In genomic region chr6:47741807-47742206, GRCh38 we compare ENCODE assay signal across 10 cellular contexts. TPM values are rescaled to one million over a fixed set of nuclear protein-coding genes. Genes with fewer than 3 reads are reported as not detected.
DNase-seq lines count a peak whose midpoint lies in the region; ATAC-seq and TF ChIP-seq lines count a peak whose summit lies in the region.
"Had no signal": no experiment of that assay in that cellular context is flagged by ENCODE, and none has a peak within 500 bp of the region (broad histone marks: within the 10 kb centered on the region; RNA-seq: fewer than 3 reads in every experiment).

No MANE protein-coding gene starts in this region.

- H3K9me3 Mint-ChIP-seq in activated naive CD8-positive, alpha-beta T cell treated with anti-CD3 and anti-CD28 coated beads for 36 hours, result peaks cover 3% of the 10 kb centered on the region
- H3K9me3 Mint-ChIP-seq in endodermal cell, result peaks cover 7% of the 10 kb centered on the region
- H3K9me3 Mint-ChIP-seq: activated T-helper 2 cell treated with anti-CD3 and anti-CD28 coated beads, Interferon-gamma antibody, Interleukin-2, Interleukin-4, amounts not matched to agents 10 μg/mL and 5 μg/mL and 100 μg/mL, durations not matched to agents 14 hours and 24 hours and 36 hours had no signal

- H3K9ac ChIP-seq in endodermal cell (ENCODE audit: extremely low read depth, low read length, poor library complexity, severe bottlenecking), result no peak overlapping the region

- H3K4me3 ChIP-seq in HEK293 (ENCODE audit: low read depth, low read length) (no peak overlapping the region), endodermal cell (ENCODE audit: low read length) (no peak overlapping the region)
- H3K4me3 ChIP-seq: thyroid gland had no signal

- no peaks in the 10 kb centered on the region for H3K36me3 ChIP-seq in HEK293 (ENCODE audit: control insufficient read depth in 2 of 2, insufficient read depth in 1 of 2, low read length in 2 of 2)
- H3K36me3 ChIP-seq in endodermal cell (ENCODE audit: control insufficient read depth, insufficient read depth, low read length), result no peaks in the 10 kb centered on the region
- H3K36me3 ChIP-seq: thyroid gland had no signal

- H3K4me1 Mint-ChIP-seq in activated naive CD8-positive, alpha-beta T cell treated with anti-CD3 and anti-CD28 coated beads for 36 hours, result peaks cover 7% of the 10 kb centered on the region
- H3K4me1 Mint-ChIP-seq in endodermal cell, result no peaks in the 10 kb centered on the region

- POLR2A ChIA-PET in HEK293 (lab: Yijun Ruan, JAX), result no interaction called here

- H3K27ac Mint-ChIP-seq in activated naive CD8-positive, alpha-beta T cell treated with anti-CD3 and anti-CD28 coated beads for 36 hours, result peak overlapping the region; percentile 70
- no peak overlapping the region for H3K27ac Mint-ChIP-seq in endodermal cell
- H3K27ac Mint-ChIP-seq: activated T-helper 2 cell treated with anti-CD3 and anti-CD28 coated beads, Interferon-gamma antibody, Interleukin-2, Interleukin-4, amounts not matched to agents 10 μg/mL and 5 μg/mL and 100 μg/mL, durations not matched to agents 14 hours and 24 hours and 36 hours had no signal

- H3K27me3 Mint-ChIP-seq in activated naive CD8-positive, alpha-beta T cell treated with anti-CD3 and anti-CD28 coated beads for 36 hours, result no peaks in the 10 kb centered on the region
- H3K27me3 Mint-ChIP-seq in endodermal cell (ENCODE audit: insufficient read depth), result no peaks in the 10 kb centered on the region

- H3K9me3 ChIP-seq in HEK293 (ENCODE audit: control insufficient read depth, insufficient read depth, low read depth, low read length) (no peaks in the 10 kb centered on the region), endodermal cell (ENCODE audit: control insufficient read depth, low read length) (no peaks in the 10 kb centered on the region)
- H3K9me3 ChIP-seq: thyroid gland had no signal

- no peaks in the 10 kb centered on the region for H3K36me3 Mint-ChIP-seq in activated naive CD8-positive, alpha-beta T cell treated with anti-CD3 and anti-CD28 coated beads for 36 hours
- H3K36me3 Mint-ChIP-seq in endodermal cell (ENCODE audit: low read depth), result no peaks in the 10 kb centered on the region

- WGBS in endodermal cell (ENCODE audit: insufficient coverage in 1 of 2, insufficient read length in 1 of 2), 2 experiments, result 88% methylated on average over 2 of the region's 2 CpGs; no CpG with 5 or more reads in 1 of the 2 experiments

- no peak overlapping the region for H3K27ac ChIP-seq in HEK293 (ENCODE audit: extremely low read depth, low read depth, low read length)
- no peak overlapping the region for H3K27ac ChIP-seq in endodermal cell (ENCODE audit: low read depth, low read length)
- H3K27ac ChIP-seq: thyroid gland had no signal

- no peak for ATAC-seq in HG02840 (IDR thresholded peaks at IDR 0.05; ENCODE audit: low FRiP score, unreplicated experiment)

- TF ChIP-seq CTCF in GM13976 (IDR thresholded peaks at IDR 0.05; ENCODE audit: borderline replicate concordance, control extremely low read depth, extremely low read depth, insufficient read depth, missing control alignments) (no peak), HEK293 (tag by site-specific recombination; IDR thresholded peaks at IDR 0.05) (no peak), endodermal cell (conservative IDR thresholded peaks at IDR 0.05) (no peak)

- no peaks in the 10 kb centered on the region for H3K27me3 ChIP-seq in endodermal cell (ENCODE audit: control insufficient read depth, insufficient read depth, low read length, poor library complexity, severe bottlenecking)
- H3K27me3 ChIP-seq: thyroid gland had no signal

- DNase-seq in GM13976 (ENCODE audit: low spot score) (peak; percentile 52), medulla oblongata (ENCODE audit: extremely low spot score) (peak; percentile 11), NCI-H82 (lab: John Stamatoyannopoulos, UW) (no peak), endodermal cell (no peak), GF-D8 (lab: John Stamatoyannopoulos, UW) (no peak)
- no peak for DNase-seq in activated naive CD8-positive, alpha-beta T cell treated with anti-CD3 and anti-CD28 coated beads for 36 hours
- DNase-seq: thyroid gland had no signal

- H3K4me3 Mint-ChIP-seq in activated naive CD8-positive, alpha-beta T cell treated with anti-CD3 and anti-CD28 coated beads for 36 hours, result no peak overlapping the region
- no peak overlapping the region for H3K4me3 Mint-ChIP-seq in endodermal cell

- in situ Hi-C loops in GM13976 (cut with MboI; ENCODE audit: low sequenced_read_pairs, unreplicated experiment), result loop anchor here (25.0 kb wide), 2 partner anchors 105 to 330 kb away; no protein-coding TSS in a partner anchor

- CTCF ChIA-PET in HEK293 (lab: Yijun Ruan, JAX), result interaction anchor here (1.0 to 1.6 kb wide), 4 partner anchors 10 to 110 kb away, joined by 3 to 11 read pairs (median 4); no protein-coding TSS in a partner anchor

- H3K4me1 ChIP-seq in HEK293 (ENCODE audit: control insufficient read depth, insufficient read depth, low read length) (peaks cover 7% of the 10 kb centered on the region; the same call in 1 of the 2 replicates), endodermal cell (ENCODE audit: control insufficient read depth, insufficient read depth, low read length) (no peaks in the 10 kb centered on the region)
- H3K4me1 ChIP-seq: thyroid gland had no signal

TF ChIP-seq in HEK293, 187 proteins besides CTCF, POLR2A, EP300 and RAD21:
- TF ChIP-seq ZNF426 (tag by site-specific recombination; IDR thresholded peaks at IDR 0.05), result no peak
- 0 out of 2 replicates have a peak, but pooled peaks have one; percentile 25 for TF ChIP-seq ZNF366 (tag by site-specific recombination; conservative IDR thresholded peaks at IDR 0.05)
- no peak for TF ChIP-seq ZNF510 (tag by site-specific recombination; IDR thresholded peaks at IDR 0.05; ENCODE audit: insufficient replicate concordance)
- TF ChIP-seq ZNF184 (tag by site-specific recombination; IDR thresholded peaks at IDR 0.05), result peak; percentile 83
- TF ChIP-seq SCRT2 (tag by site-specific recombination; IDR thresholded peaks at IDR 0.05), result 0 out of 2 replicates have a peak, but pooled peaks have one; percentile 12

RNA-seq across cellular contexts. Expression of gene OPN5, which starts 40.0 kb away (rescaled TPM):
- total RNA-seq in activated naive CD8-positive, alpha-beta T cell treated with anti-CD3 and anti-CD28 coated beads for 36 hours, result not detected
- not detected for total RNA-seq in endodermal cell
- not detected for polyA plus RNA-seq in endodermal cell (2013, experiment 1 of 2)
- not detected for polyA plus RNA-seq in endodermal cell (2013, experiment 2 of 2)
- total RNA-seq: activated T-helper 2 cell treated with anti-CD3 and anti-CD28 coated beads, Interferon-gamma antibody, Interleukin-2, Interleukin-4, amounts not matched to agents 10 μg/mL and 5 μg/mL and 100 μg/mL, durations not matched to agents 14 hours and 24 hours and 36 hours; thyroid gland had no signal

RNA-seq across cellular contexts. Expression of gene ADGRF4, which starts 43.4 kb away (rescaled TPM):
- not detected for total RNA-seq in activated naive CD8-positive, alpha-beta T cell treated with anti-CD3 and anti-CD28 coated beads for 36 hours
- total RNA-seq in endodermal cell, result 1 to 10 TPM in 1 of 2 donors, under 1 TPM in 1; 0.18 to 1.3 TPM
- 0.82 TPM for polyA plus RNA-seq in endodermal cell (2013, experiment 1 of 2)
- 1.3 TPM for polyA plus RNA-seq in endodermal cell (2013, experiment 2 of 2)
- total RNA-seq: activated T-helper 2 cell treated with anti-CD3 and anti-CD28 coated beads, Interferon-gamma antibody, Interleukin-2, Interleukin-4, amounts not matched to agents 10 μg/mL and 5 μg/mL and 100 μg/mL, durations not matched to agents 14 hours and 24 hours and 36 hours had no signal

Comparison
In these comparisons a context has a peak if more than half of its experiments do, and no peak if none do; other contexts are left out.
1. DNase-seq: peak in GM13976 (single experiment) and medulla oblongata (single experiment); none in activated naive CD8-positive, alpha-beta T cell treated with anti-CD3 and anti-CD28 coated beads for 36 hours (single experiment), NCI-H82 (single experiment), endodermal cell (single experiment) and GF-D8 (single experiment).